1 cellular context compared by ENCODE assay signal in genomic region chr1:167452483-167452882, GRCh38.
TF ChIP-seq lines count a peak whose summit lies in the region.

No MANE protein-coding gene starts in this region.

TF ChIP-seq in K562, 482 proteins besides CTCF, POLR2A, EP300 and RAD21 (continued from another document):
- TF ChIP-seq ZNF518B (CRISPR knock-in tag; IDR thresholded peaks at IDR 0.05) = no peak
